ENCODE assay signal across 8 cellular contexts in the genomic region with DNA sequence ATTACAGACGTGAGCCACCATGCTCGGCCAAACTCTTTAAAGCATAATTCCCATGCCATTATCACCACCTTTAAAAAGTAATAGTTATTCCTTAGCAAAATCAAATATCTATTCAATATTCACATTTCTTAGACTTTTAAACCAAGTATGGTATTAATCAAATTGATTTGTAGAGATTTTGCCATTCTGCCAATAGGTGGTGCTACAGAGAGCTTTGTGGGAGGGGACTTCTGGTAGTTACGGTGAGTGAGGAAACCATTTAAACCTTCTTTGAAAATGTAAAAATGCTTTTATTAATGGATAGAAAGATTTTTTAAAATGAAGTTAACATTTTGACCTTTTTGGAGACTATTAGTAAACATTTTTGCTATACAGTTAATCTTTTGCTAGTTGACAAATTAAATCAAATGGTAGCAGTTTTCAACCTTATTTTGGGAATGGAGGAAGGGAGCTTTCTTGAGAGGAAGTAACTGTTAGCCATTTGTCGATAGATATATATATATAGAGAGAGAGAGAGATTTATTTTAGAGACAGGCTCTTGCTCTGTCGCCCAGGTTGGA. TPM values are rescaled to one million over a fixed set of nuclear protein-coding genes. Genes with fewer than 3 reads are reported as not detected.
A peak's percentile ranks its signal among the peaks of the same experiment; 100 is the strongest.
DNase-seq lines count a peak whose midpoint lies in the region; ATAC-seq and TF ChIP-seq lines count a peak whose summit lies in the region.

No MANE protein-coding gene starts in this region.

- no peak overlapping the region for H3K27ac Mint-ChIP-seq in type B pancreatic cell

- no peaks in the 10 kb centered on the region for H3K9me3 Mint-ChIP-seq in type B pancreatic cell

- peaks cover 13% of the 10 kb centered on the region for H3K36me3 Mint-ChIP-seq in type B pancreatic cell

- ATAC-seq in HG03095 (IDR thresholded peaks at IDR 0.05; ENCODE audit: unreplicated experiment) (peak; percentile 59), HG03025 (IDR thresholded peaks at IDR 0.05; ENCODE audit: low FRiP score, unreplicated experiment) (no peak), GM19452 (IDR thresholded peaks at IDR 0.05; ENCODE audit: unreplicated experiment) (no peak)

- DNase-seq in stimulated activated CD4-positive, alpha-beta T cell treated with anti-CD3 and anti-CD28 coated beads, Interleukin-1b, Interleukin-23, amount 100 ng/mL, for 48 hours, result peak; percentile 21
- DNase-seq in stimulated activated CD4-positive, alpha-beta T cell treated with anti-CD3 and anti-CD28 coated beads, Interleukin-4, amount 100 ng/mL, for 4 hours, result no peak
- DNase-seq in SW480 (ENCODE audit: low spot score) (peak; percentile 29), fibroblast of villous mesenchyme (ENCODE audit: low read depth) (peak; percentile 23), type B pancreatic cell (ENCODE audit: extremely low spot score, unreplicated experiment) (no peak)

- peak; percentile 54 for TF ChIP-seq CTCF in fibroblast of villous mesenchyme (IDR thresholded peaks at IDR 0.05; ENCODE audit: insufficient read depth, low read depth, low read length)
- TF ChIP-seq CTCF in type B pancreatic cell (conservative IDR thresholded peaks at IDR 0.05), result peak; percentile 74

- no peaks in the 10 kb centered on the region for H3K4me1 Mint-ChIP-seq in type B pancreatic cell (ENCODE audit: unreplicated experiment)

- H3K4me3 Mint-ChIP-seq in type B pancreatic cell, result no peak overlapping the region

- no peak overlapping the region for H3K4me3 ChIP-seq in fibroblast of villous mesenchyme (ENCODE audit: low read depth, low read length)

- H3K27me3 Mint-ChIP-seq in type B pancreatic cell, result no peaks in the 10 kb centered on the region

RNA-seq across cellular contexts. Expression of a gene that starts 19.3 kb away (rescaled TPM):
- total RNA-seq in fibroblast of villous mesenchyme, result 87.0 and 96.7 TPM in 2 replicates
- total RNA-seq in type B pancreatic cell (ENCODE audit: low replicate concordance), result 66.3 and 67.3 TPM in 2 replicates

RNA-seq across cellular contexts. Expression of a gene that starts 23.6 kb away (rescaled TPM):
- 20.3 and 36.7 TPM in 2 replicates for total RNA-seq in fibroblast of villous mesenchyme
- total RNA-seq in type B pancreatic cell (ENCODE audit: low replicate concordance), result 22.2 and 28.7 TPM in 2 replicates

Comparison
In these comparisons a context has a peak if more than half of its experiments do, and no peak if none do; other contexts are left out.
1. DNase-seq: peak in stimulated activated CD4-positive, alpha-beta T cell treated with anti-CD3 and anti-CD28 coated beads, Interleukin-1b, Interleukin-23, amount 100 ng/mL, for 48 hours (single experiment), SW480 (single experiment) and fibroblast of villous mesenchyme (single experiment); none in stimulated activated CD4-positive, alpha-beta T cell treated with anti-CD3 and anti-CD28 coated beads, Interleukin-4, amount 100 ng/mL, for 4 hours (0 of 2) and type B pancreatic cell (single experiment).